8 cellular contexts compared by ENCODE assay signal in genomic region chr4:185424905-185425599, GRCh38. TPM values are rescaled to one million over a fixed set of nuclear protein-coding genes. Genes with fewer than 3 reads are reported as not detected.
A peak's percentile ranks its signal among the peaks of the same experiment; 100 is the strongest.
DNase-seq lines count a peak whose midpoint lies in the region; TF ChIP-seq lines count a peak whose summit lies in the region.

No MANE protein-coding gene starts in this region.

- CTCF ChIA-PET in HEK293 (lab: Yijun Ruan, JAX), result interaction anchor here (0.7 to 2.7 kb wide), 2 partner anchors 173 to 226 kb away, joined by 4 to 8 read pairs; no protein-coding TSS in a partner anchor

- H3K4me1 ChIP-seq in HEK293 (ENCODE audit: control insufficient read depth, insufficient read depth, low read length) (no peaks in the 10 kb centered on the region), endocrine pancreas (ENCODE audit: control insufficient read depth, insufficient read depth, low read length) (peaks cover 7% of the 10 kb centered on the region), mononuclear cell (ENCODE audit: insufficient read depth, low read length) (peaks cover 15% of the 10 kb centered on the region)

- DNase-seq in GM04503 (ENCODE audit: low read depth), result peak; percentile 26
- no peak for DNase-seq in SK-N-MC (ENCODE audit: low read depth, low spot score)
- no peak for DNase-seq in SHP77 (lab: John Stamatoyannopoulos, UW)
- DNase-seq in NK-92 treated with Interleukin-12 subunit alpha and Interleukin-12 subunit beta, amount 100 ng/mL, for 24 hours (lab: John Stamatoyannopoulos, UW), result no peak
- no peak for DNase-seq in posterior vena cava (ENCODE audit: low spot score)

- H3K36me3 ChIP-seq in HEK293 (ENCODE audit: control insufficient read depth in 2 of 2, insufficient read depth in 1 of 2, low read length in 2 of 2) (peaks cover 0 to 13% of the 10 kb centered on the region in 2 experiments; a peak in 2 of 3 replicates), SK-N-MC (ENCODE audit: insufficient read depth, low read length) (peaks cover 17% of the 10 kb centered on the region), endocrine pancreas (ENCODE audit: control insufficient read depth, insufficient read depth, low read length) (no peaks in the 10 kb centered on the region)

- intact Hi-C loops in posterior vena cava (cut with DNase I), result loop anchor here (5.0 kb wide), 2 partner anchors 37 to 1758 kb away; no protein-coding TSS in a partner anchor

- POLR2A ChIA-PET in HEK293 (lab: Yijun Ruan, JAX), result no interaction called here

- peak overlapping the region; percentile 98 for H3K9ac ChIP-seq in SK-N-MC (ENCODE audit: insufficient read length)
- peak overlapping the region; percentile 95 for H3K9ac ChIP-seq in endocrine pancreas (ENCODE audit: control insufficient read depth, insufficient read depth, low read length)

- H3K27ac ChIP-seq in HEK293 (ENCODE audit: extremely low read depth, low read depth, low read length) (peak overlapping the region; percentile 81; the same call in 1 of the 2 replicates), SK-N-MC (peak overlapping the region; percentile 97; the same call in 1 of the 2 replicates)

- no peaks in the 10 kb centered on the region for H3K27me3 ChIP-seq in endocrine pancreas (ENCODE audit: control insufficient read depth, insufficient read depth, low read length)
- no peaks in the 10 kb centered on the region for H3K27me3 ChIP-seq in mononuclear cell (ENCODE audit: insufficient read depth, low read length)

- no peak for TF ChIP-seq CTCF in HEK293 (tag by site-specific recombination; IDR thresholded peaks at IDR 0.05)

- H3K4me3 ChIP-seq in HEK293 (ENCODE audit: low read depth, low read length), result peak overlapping the region; percentile 84
- H3K4me3 ChIP-seq in SK-N-MC, result peak overlapping the region; percentile 87
- peak overlapping the region; percentile 92 for H3K4me3 ChIP-seq in endocrine pancreas (ENCODE audit: control insufficient read depth, insufficient read depth, low read length)
- peak overlapping the region; percentile 91 for H3K4me3 ChIP-seq in mononuclear cell (ENCODE audit: low read length)

- H3K9me3 ChIP-seq in HEK293 (ENCODE audit: control insufficient read depth, insufficient read depth, low read depth, low read length) (no peaks in the 10 kb centered on the region), SK-N-MC (ENCODE audit: low read depth, low read length) (no peaks in the 10 kb centered on the region), endocrine pancreas (ENCODE audit: control insufficient read depth, low read length) (no peaks in the 10 kb centered on the region), mononuclear cell (ENCODE audit: low read depth, low read length) (no peaks in the 10 kb centered on the region)

TF ChIP-seq in HEK293, 187 proteins besides CTCF, POLR2A, EP300 and RAD21:
- peak; percentile 71 for TF ChIP-seq ZBTB17 (tag by site-specific recombination; IDR thresholded peaks at IDR 0.05)
- no peak for TF ChIP-seq ZNF639 (tag by site-specific recombination; IDR thresholded peaks at IDR 0.05)

RNA-seq across cellular contexts. Expression of gene UFSP2, which starts 0.7 kb away (rescaled TPM):
- 14.6 TPM for total RNA-seq in mononuclear cell
- 10 to 100 TPM; 40.3 to 51.8 TPM for total RNA-seq in posterior vena cava

RNA-seq across cellular contexts. Expression of gene ANKRD37, which starts 28.4 kb away (rescaled TPM):
- total RNA-seq in mononuclear cell (16.2 TPM), posterior vena cava (1 to 10 TPM; 9.7 to 9.8 TPM)

RNA-seq across cellular contexts. Expression of gene LRP2BP, which starts 29.3 kb away (rescaled TPM):
- total RNA-seq in mononuclear cell (4.5 TPM), posterior vena cava (1 to 10 TPM in 1 of 2 donors, under 1 TPM in 1; 0.86 to 1.2 TPM)

RNA-seq across cellular contexts. Expression of gene CCDC110, which starts 46.5 kb away (rescaled TPM):
- total RNA-seq in mononuclear cell, result not detected
- 1 to 10 TPM; 3.5 to 6.6 TPM for total RNA-seq in posterior vena cava
